In the genomic region with DNA sequence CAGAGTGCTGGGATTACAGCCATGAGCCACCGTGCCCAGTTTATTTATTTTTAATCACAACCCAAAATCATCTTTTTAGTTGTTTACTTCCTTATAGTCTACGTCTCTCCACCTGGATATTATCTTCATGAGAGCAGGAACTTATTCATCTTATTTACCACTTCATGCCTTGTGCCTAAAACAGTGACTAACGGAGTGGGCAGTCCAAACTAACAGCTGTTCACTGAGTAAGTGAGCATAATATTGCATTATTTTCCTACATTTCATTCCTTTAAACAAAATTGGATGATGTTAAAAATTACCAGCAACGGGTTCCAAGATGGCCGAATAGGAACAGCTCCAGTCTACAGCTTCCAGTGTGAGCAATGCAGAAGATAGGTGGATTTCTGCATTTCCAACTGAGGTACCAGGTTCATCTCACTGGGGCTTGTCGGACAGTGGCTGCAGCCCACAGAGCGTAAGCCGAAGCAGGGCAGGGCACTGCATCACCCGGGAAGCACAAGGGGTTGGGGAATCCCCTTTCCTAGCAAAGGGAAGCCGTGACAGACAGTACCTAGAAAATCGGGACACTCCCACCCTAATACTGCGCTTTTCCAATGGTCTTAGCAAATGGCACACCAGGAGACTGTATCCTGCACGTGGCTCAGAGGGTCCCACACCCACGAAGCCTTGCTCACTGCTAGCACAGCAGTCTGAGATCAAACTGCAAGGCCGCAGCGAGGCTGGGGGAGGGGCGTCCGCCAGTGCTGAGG, we compare ENCODE assay signal across 12 cellular contexts. TPM values are rescaled to one million over a fixed set of nuclear protein-coding genes. Genes with fewer than 3 reads are reported as not detected.
DNase-seq lines count a peak whose midpoint lies in the region; ATAC-seq and TF ChIP-seq lines count a peak whose summit lies in the region.
"Had no signal": no experiment of that assay in that cellular context is flagged by ENCODE, and none has a peak within 500 bp of the region (broad histone marks: within the 10 kb centered on the region; RNA-seq: fewer than 3 reads in every experiment).

No MANE protein-coding gene starts in this region.

- peaks cover 14% of the 10 kb centered on the region for H3K36me3 ChIP-seq in CD4-positive, alpha-beta memory T cell (ENCODE audit: insufficient read depth, low read length)
- H3K36me3 ChIP-seq in Panc1 (ENCODE audit: control insufficient read depth, insufficient read depth, low read length) (peaks cover 3% of the 10 kb centered on the region; the same call in 1 of the 2 replicates), MM.1S (replicated peaks; ENCODE audit: insufficient read depth, low read length) (no peaks in the 10 kb centered on the region; the same call in 1 of the 2 replicates)
- H3K36me3 ChIP-seq: adrenal gland had no signal

- H2AFZ ChIP-seq in MM.1S (ENCODE audit: low read length) = no peak overlapping the region

- no peaks in the 10 kb centered on the region for H3K27me3 Mint-ChIP-seq in CD4-positive, alpha-beta memory T cell
- H3K27me3 Mint-ChIP-seq in osteocyte (ENCODE audit: unreplicated experiment) = no peaks in the 10 kb centered on the region
- H3K27me3 Mint-ChIP-seq: memory B cell had no signal

- H3K27me3 ChIP-seq in CD4-positive, alpha-beta memory T cell (ENCODE audit: insufficient read depth, low read length) = no peaks in the 10 kb centered on the region
- H3K27me3 ChIP-seq in Panc1 (ENCODE audit: control insufficient read depth, insufficient read depth, low read length) (no peaks in the 10 kb centered on the region), MM.1S (replicated peaks; ENCODE audit: insufficient read depth, low read length) (no peaks in the 10 kb centered on the region)
- H3K27me3 ChIP-seq: adrenal gland had no signal

- no peaks in the 10 kb centered on the region for H3K9me3 ChIP-seq in CD4-positive, alpha-beta memory T cell (ENCODE audit: control insufficient read depth in 1 of 2, low read length in 2 of 2)
- H3K9me3 ChIP-seq in Panc1 (ENCODE audit: control insufficient read depth, insufficient read depth, low read depth, low read length) (peaks cover 6% of the 10 kb centered on the region; the same call in 1 of the 2 replicates), MM.1S (replicated peaks; ENCODE audit: insufficient read depth, low read length) (no peaks in the 10 kb centered on the region)
- H3K9me3 ChIP-seq: adrenal gland had no signal

- peaks cover 70% of the 10 kb centered on the region for H3K79me2 ChIP-seq in MM.1S (ENCODE audit: low read length)

- H3K9me2 ChIP-seq in MM.1S (replicated peaks; ENCODE audit: insufficient read depth, low read length) = no peaks in the 10 kb centered on the region

- peaks cover 0 to 2% (median 0%) of the 10 kb centered on the region in 8 donors for H3K9me3 Mint-ChIP-seq in CD4-positive, alpha-beta memory T cell
- peaks cover 7 to 18% of the 10 kb centered on the region in 2 donors for H3K9me3 Mint-ChIP-seq in activated naive CD4-positive, alpha-beta T cell treated with anti-CD3 and anti-CD28 coated beads, Interleukin-2, amount 50 U/mL, for 72 hours
- no peaks in the 10 kb centered on the region for H3K9me3 Mint-ChIP-seq in osteocyte (ENCODE audit: unreplicated experiment)
- H3K9me3 Mint-ChIP-seq: memory B cell had no signal

- H3F3A ChIP-seq in MM.1S (ENCODE audit: insufficient read depth, low read length) = no peaks in the 10 kb centered on the region

- no peak overlapping the region for H3K4me2 ChIP-seq in MM.1S (ENCODE audit: low read depth, low read length)

- no TSS peak for BruUV-seq in Panc1 (replicated peaks; lab: Mats Ljungman, UMichigan)

- CTCF ChIA-PET in CD4-positive, alpha-beta memory T cell (lab: Charles Lee; ENCODE audit: partially characterized antibody) = interaction anchor here (0.7 to 1.2 kb wide), 5 partner anchors 8 to 71 kb away, joined by 3 to 5 read pairs (median 4); no protein-coding TSS in a partner anchor
- CTCF ChIA-PET in Panc1 (lab: Charles Lee) = no interaction called here

- peak; percentile 67 for ATAC-seq in Panc1
- ATAC-seq in activated naive CD4-positive, alpha-beta T cell treated with anti-CD3 and anti-CD28 coated beads, Interleukin-2, amount 50 U/mL, for 72 hours = no peak

- POLR2A ChIA-PET in CD4-positive, alpha-beta memory T cell (lab: Charles Lee; ENCODE audit: partially characterized antibody) = interaction anchor here (0.7 to 2.5 kb wide), 8 partner anchors 8 to 78 kb away, joined by 3 to 10 read pairs (median 6); no protein-coding TSS in a partner anchor
- POLR2A ChIA-PET in Panc1 (lab: Charles Lee) = no interaction called here

- no peak for TF ChIP-seq CTCF in Panc1 (IDR thresholded peaks at IDR 0.05)
- TF ChIP-seq CTCF in osteocyte (IDR thresholded peaks at IDR 0.05) = no peak
- TF ChIP-seq CTCF in MM.1S (IDR thresholded peaks at IDR 0.05; ENCODE audit: low read length) = no peak
- TF ChIP-seq CTCF in foreskin fibroblast (IDR thresholded peaks at IDR 0.05; ENCODE audit: low read depth, low read length) = no peak

- in situ Hi-C loops in Panc1 (cut with HindIII; ENCODE audit: low pct_unique_long_range_greater_than_20kb, low sequenced_read_pairs) = no loop called here

- peaks cover 58 to 88% (median 76%) of the 10 kb centered on the region in 4 donors for H3K4me1 Mint-ChIP-seq in CD4-positive, alpha-beta memory T cell
- H3K4me1 Mint-ChIP-seq in osteocyte (ENCODE audit: unreplicated experiment) = peaks cover 43% of the 10 kb centered on the region

- no peak for DNase-seq in CD4-positive, alpha-beta memory T cell
- DNase-seq in Panc1 (ENCODE audit: low read depth, low spot score) (no peak), osteocyte (ENCODE audit: extremely low spot score, unreplicated experiment) (no peak), NCI-H187 treated with DMSO at 0.1 percent for 48 hours (lab: John Stamatoyannopoulos, UW) (no peak), MM.1S (no peak), foreskin fibroblast (no peak)
- no peak for DNase-seq in activated naive CD4-positive, alpha-beta T cell treated with anti-CD3 and anti-CD28 coated beads, Interleukin-2, amount 50 U/mL, for 72 hours (ENCODE audit: low spot score in 2 of 2)
- no peak for DNase-seq in central memory CD4-positive, alpha-beta T cell
- DNase-seq: adrenal gland, NCI-H2171 treated with DMSO at 0.1 percent for 48 hours had no signal

- no peak overlapping the region for H3K9ac ChIP-seq in MM.1S (ENCODE audit: low read length)

- intact Hi-C loops in CD4-positive, alpha-beta memory T cell (cut with micrococcal nuclease) = loop anchor here (1.0 kb wide), 1 partner anchor 13 kb away; no protein-coding TSS in a partner anchor
- intact Hi-C loops in Panc1 (cut with micrococcal nuclease; ENCODE audit: unreplicated experiment) = no loop called here

- H3K27ac ChIP-seq in CD4-positive, alpha-beta memory T cell (ENCODE audit: low read depth, low read length) = peak overlapping the region; percentile 15
- H3K27ac ChIP-seq in Panc1 (ENCODE audit: low read length) (peak overlapping the region; percentile 41), MM.1S (ENCODE audit: low read length) (no peak overlapping the region)
- H3K27ac ChIP-seq: adrenal gland had no signal

- no peak overlapping the region for H3K4me3 ChIP-seq in CD4-positive, alpha-beta memory T cell (ENCODE audit: low read length in 2 of 2)
- H3K4me3 ChIP-seq in Panc1 (ENCODE audit: low read depth in 2 of 2, low read length in 2 of 2) = no peak overlapping the region
- H3K4me3 ChIP-seq in MM.1S (ENCODE audit: low read length) = no peak overlapping the region
- no peak overlapping the region for H3K4me3 ChIP-seq in foreskin fibroblast (ENCODE audit: low read depth in 1 of 2, low read length in 2 of 2)
- H3K4me3 ChIP-seq: adrenal gland, SK-N-MC had no signal

- H3K4me1 ChIP-seq in CD4-positive, alpha-beta memory T cell (ENCODE audit: insufficient read depth, low read length) = peaks cover 57% of the 10 kb centered on the region
- H3K4me1 ChIP-seq in Panc1 (ENCODE audit: control insufficient read depth, insufficient read depth, low read length) = peaks cover 14% of the 10 kb centered on the region
- H3K4me1 ChIP-seq in MM.1S (ENCODE audit: low read length) = no peaks in the 10 kb centered on the region
- H3K4me1 ChIP-seq: adrenal gland had no signal

- no peaks in the 10 kb centered on the region for H4K20me1 ChIP-seq in MM.1S (ENCODE audit: insufficient read depth, low read length)

- H3K4me3 Mint-ChIP-seq in CD4-positive, alpha-beta memory T cell = peak overlapping the region; percentile 29 to 84 (median 59)
- H3K4me3 Mint-ChIP-seq in osteocyte (ENCODE audit: unreplicated experiment) = no peak overlapping the region
- H3K4me3 Mint-ChIP-seq: memory B cell had no signal

- H3K27ac Mint-ChIP-seq in CD4-positive, alpha-beta memory T cell = peak overlapping the region; percentile 36 to 89 (median 75)
- peak overlapping the region; percentile 60 to 70 for H3K27ac Mint-ChIP-seq in activated naive CD4-positive, alpha-beta T cell treated with anti-CD3 and anti-CD28 coated beads, Interleukin-2, amount 50 U/mL, for 72 hours
- peak overlapping the region; percentile 18 for H3K27ac Mint-ChIP-seq in osteocyte (ENCODE audit: unreplicated experiment)
- H3K27ac Mint-ChIP-seq: memory B cell had no signal

- H3K36me3 Mint-ChIP-seq in CD4-positive, alpha-beta memory T cell = peaks cover 49 to 59% of the 10 kb centered on the region in 2 donors
- peaks cover 35 to 93% of the 10 kb centered on the region in 2 donors for H3K36me3 Mint-ChIP-seq in activated naive CD4-positive, alpha-beta T cell treated with anti-CD3 and anti-CD28 coated beads, Interleukin-2, amount 50 U/mL, for 72 hours
- peaks cover 23% of the 10 kb centered on the region for H3K36me3 Mint-ChIP-seq in osteocyte (ENCODE audit: unreplicated experiment)

RNA-seq across cellular contexts. Expression of gene TMEM123, which starts 14.1 kb away (rescaled TPM):
- 100 to 1,000 TPM; 383 to 397 TPM for total RNA-seq in CD4-positive, alpha-beta memory T cell
- 100 to 1,000 TPM; 752 to 839 TPM for polyA plus RNA-seq in CD4-positive, alpha-beta memory T cell
- total RNA-seq in Panc1 (2021; ENCODE audit: unreplicated experiment) (383 TPM), osteocyte (244 and 250 TPM in 2 replicates)
- 252 TPM for polyA plus RNA-seq in Panc1 (2012; ENCODE audit: insufficient read length)
- 100 to 1,000 TPM; 193 to 330 TPM for total RNA-seq in activated naive CD4-positive, alpha-beta T cell treated with anti-CD3 and anti-CD28 coated beads, Interleukin-2, amount 50 U/mL, for 72 hours

Comparison
In these comparisons a context has a peak if more than half of its experiments do, and no peak if none do; other contexts are left out.
1. H3K27ac Mint-ChIP-seq: peak in every context shown above with its lines; median percentile 75 in CD4-positive, alpha-beta memory T cell; 65 in activated naive CD4-positive, alpha-beta T cell treated with anti-CD3 and anti-CD28 coated beads, Interleukin-2, amount 50 U/mL, for 72 hours; 18 in osteocyte.